Comparison of ENCODE assay signal across 15 cellular contexts in the genomic region with DNA sequence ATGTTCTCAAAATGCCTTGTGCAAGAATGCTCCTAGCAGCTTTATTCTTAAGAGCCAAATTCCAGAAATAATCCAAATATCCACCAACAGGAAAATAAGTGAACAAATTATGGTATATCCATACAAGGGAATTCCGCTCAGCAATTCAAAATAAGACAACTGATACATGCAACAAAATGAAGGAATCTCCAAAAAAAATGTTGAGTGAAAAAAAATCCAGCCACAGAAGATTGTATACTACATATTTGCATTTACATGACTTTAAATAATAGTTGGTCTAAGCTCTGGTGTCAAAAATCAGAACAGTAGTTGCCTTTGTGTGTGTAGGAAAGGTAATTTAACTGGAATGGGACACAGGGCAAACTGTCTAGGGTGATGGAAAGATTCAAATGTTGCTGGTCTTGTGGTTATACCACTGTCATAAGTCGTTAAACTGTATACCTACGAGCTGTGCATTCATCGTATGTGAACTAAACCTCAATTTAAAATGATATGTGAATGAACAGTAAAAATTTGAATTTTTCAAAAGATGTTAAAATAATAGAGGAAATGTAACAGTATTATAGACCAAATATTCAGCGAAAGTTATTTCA. TPM values are rescaled to one million over a fixed set of nuclear protein-coding genes. Genes with fewer than 3 reads are reported as not detected.
DNase-seq lines count a peak whose midpoint lies in the region; ATAC-seq lines count a peak whose summit lies in the region.
"Had no signal": no experiment of that assay in that cellular context is flagged by ENCODE, and none has a peak within 500 bp of the region (broad histone marks: within the 10 kb centered on the region; RNA-seq: fewer than 3 reads in every experiment).

No MANE protein-coding gene starts in this region.

- H3K36me3 Mint-ChIP-seq in activated T-helper 1 cell treated with anti-CD3 and anti-CD28 coated beads, Interleukin-12 subunit alpha, Interleukin-12 subunit beta, Interleukin-2, Interleukin-4 antibody, amounts not matched to agents 30 ng/mL and 10 ng/mL and 1 ng/mL, durations not matched to agents 14 hours and 24 hours and 36 hours (ENCODE audit: low read depth) = peaks cover 69% of the 10 kb centered on the region
- peaks cover 25 to 57% (median 27%) of the 10 kb centered on the region in 3 donors for H3K36me3 Mint-ChIP-seq in naive thymus-derived CD8-positive, alpha-beta T cell
- H3K36me3 Mint-ChIP-seq: type B pancreatic cell had no signal

- H3K27me3 Mint-ChIP-seq in activated T-helper 1 cell treated with anti-CD3 and anti-CD28 coated beads, Interleukin-12 subunit alpha, Interleukin-12 subunit beta, Interleukin-2, Interleukin-4 antibody, amounts not matched to agents 30 ng/mL and 10 ng/mL and 1 ng/mL, durations not matched to agents 14 hours and 24 hours and 36 hours (ENCODE audit: insufficient read depth) = no peaks in the 10 kb centered on the region
- no peaks in the 10 kb centered on the region for H3K27me3 Mint-ChIP-seq in naive thymus-derived CD8-positive, alpha-beta T cell
- H3K27me3 Mint-ChIP-seq: type B pancreatic cell had no signal

- peak; percentile 72 for DNase-seq in KBM-7
- DNase-seq in activated T-helper 1 cell treated with anti-CD3 and anti-CD28 coated beads, Interleukin-12 subunit alpha, Interleukin-12 subunit beta, Interleukin-2, Interleukin-4 antibody, amounts not matched to agents 30 ng/mL and 10 ng/mL and 1 ng/mL, durations not matched to agents 14 hours and 24 hours and 36 hours (ENCODE audit: low spot score) = no peak
- no peak for DNase-seq in naive thymus-derived CD8-positive, alpha-beta T cell
- no peak for DNase-seq in superior temporal gyrus (ENCODE audit: extremely low spot score)
- DNase-seq in GDM1 (lab: John Stamatoyannopoulos, UW) = no peak
- DNase-seq in NOMO-1 treated with DMSO at 0.1 percent for 48 hours (lab: John Stamatoyannopoulos, UW; ENCODE audit: unreplicated experiment) = no peak
- DNase-seq in 8988T = no peak
- DNase-seq: C1 segment of cervical spinal cord, NCI-H1048, SHP77, T1000 had no signal

- no peak for ATAC-seq in naive thymus-derived CD8-positive, alpha-beta T cell

- H3K27ac Mint-ChIP-seq in activated T-helper 1 cell treated with anti-CD3 and anti-CD28 coated beads, Interleukin-12 subunit alpha, Interleukin-12 subunit beta, Interleukin-2, Interleukin-4 antibody, amounts not matched to agents 30 ng/mL and 10 ng/mL and 1 ng/mL, durations not matched to agents 14 hours and 24 hours and 36 hours = peak overlapping the region; percentile 92
- peak overlapping the region; percentile 96 to 100 (median 98) for H3K27ac Mint-ChIP-seq in naive thymus-derived CD8-positive, alpha-beta T cell
- H3K27ac Mint-ChIP-seq: type B pancreatic cell had no signal

- intact Hi-C loops in activated T-helper 1 cell treated with anti-CD3 and anti-CD28 coated beads, Interleukin-12 subunit alpha, Interleukin-12 subunit beta, Interleukin-2, Interleukin-4 antibody, amounts not matched to agents 30 ng/mL and 10 ng/mL and 1 ng/mL, durations not matched to agents 14 hours and 24 hours and 36 hours (cut with micrococcal nuclease) = loop anchor here (1.0 to 5.0 kb wide), 2 partner anchors 112 to 965 kb away; partner anchors contain the start of genes CLEC2B and YBX3

- POLR2A ChIA-PET in naive thymus-derived CD8-positive, alpha-beta T cell (lab: Charles Lee) = interaction anchor here (1.0 to 7.2 kb wide), 13 partner anchors 8 to 114 kb away, joined by 3 to 84 read pairs (median 4); partner anchors contain the start of genes CLEC2B and CLEC2D

- in situ Hi-C loops in KBM-7 (cut with MboI; ENCODE audit: low pct_unique_long_range_greater_than_20kb, low sequenced_read_pairs) = no loop called here

- H3K4me3 ChIP-seq in GM08714 (ENCODE audit: low read length) = peak overlapping the region; percentile 74; the same call in 1 of the 2 replicates

- peaks cover 77% of the 10 kb centered on the region for H3K4me1 Mint-ChIP-seq in activated T-helper 1 cell treated with anti-CD3 and anti-CD28 coated beads, Interleukin-12 subunit alpha, Interleukin-12 subunit beta, Interleukin-2, Interleukin-4 antibody, amounts not matched to agents 30 ng/mL and 10 ng/mL and 1 ng/mL, durations not matched to agents 14 hours and 24 hours and 36 hours (ENCODE audit: low read depth)
- H3K4me1 Mint-ChIP-seq in naive thymus-derived CD8-positive, alpha-beta T cell = peaks cover 28 to 81% (median 62%) of the 10 kb centered on the region in 4 donors

- no peaks in the 10 kb centered on the region for H3K9me3 Mint-ChIP-seq in activated T-helper 1 cell treated with anti-CD3 and anti-CD28 coated beads, Interleukin-12 subunit alpha, Interleukin-12 subunit beta, Interleukin-2, Interleukin-4 antibody, amounts not matched to agents 30 ng/mL and 10 ng/mL and 1 ng/mL, durations not matched to agents 14 hours and 24 hours and 36 hours
- H3K9me3 Mint-ChIP-seq in naive thymus-derived CD8-positive, alpha-beta T cell = no peaks in the 10 kb centered on the region

- H3K4me3 Mint-ChIP-seq in activated T-helper 1 cell treated with anti-CD3 and anti-CD28 coated beads, Interleukin-12 subunit alpha, Interleukin-12 subunit beta, Interleukin-2, Interleukin-4 antibody, amounts not matched to agents 30 ng/mL and 10 ng/mL and 1 ng/mL, durations not matched to agents 14 hours and 24 hours and 36 hours = peak overlapping the region; percentile 98
- peak overlapping the region; percentile 87 to 99 (median 96) for H3K4me3 Mint-ChIP-seq in naive thymus-derived CD8-positive, alpha-beta T cell
- H3K4me3 Mint-ChIP-seq: type B pancreatic cell had no signal

RNA-seq across cellular contexts. Expression of gene CD69, which starts 3.2 kb away (rescaled TPM):
- 90.5 and 93.2 TPM in 2 replicates for total RNA-seq in activated T-helper 1 cell treated with anti-CD3 and anti-CD28 coated beads, Interleukin-12 subunit alpha, Interleukin-12 subunit beta, Interleukin-2, Interleukin-4 antibody, amounts not matched to agents 30 ng/mL and 10 ng/mL and 1 ng/mL, durations not matched to agents 14 hours and 24 hours and 36 hours
- 10 to 100 TPM; 30.7 to 34.0 TPM for total RNA-seq in naive thymus-derived CD8-positive, alpha-beta T cell
- 100 to 1,000 TPM in 1 of 3 donors, 10 to 100 TPM in 2; 73.5 to 248 (median 87.9) TPM for polyA plus RNA-seq in naive thymus-derived CD8-positive, alpha-beta T cell

RNA-seq across cellular contexts. Expression of gene CLECL1, which starts 24.6 kb away (rescaled TPM):
- total RNA-seq in activated T-helper 1 cell treated with anti-CD3 and anti-CD28 coated beads, Interleukin-12 subunit alpha, Interleukin-12 subunit beta, Interleukin-2, Interleukin-4 antibody, amounts not matched to agents 30 ng/mL and 10 ng/mL and 1 ng/mL, durations not matched to agents 14 hours and 24 hours and 36 hours = 7.6 and 9.1 TPM in 2 replicates
- under 1 TPM; 0.52 to 0.96 TPM for total RNA-seq in naive thymus-derived CD8-positive, alpha-beta T cell
- polyA plus RNA-seq in naive thymus-derived CD8-positive, alpha-beta T cell = under 1 TPM in 1 of 3 donors, not detected in 2; 0.35 TPM
- total RNA-seq: astrocyte, dermis microvascular lymphatic vessel endothelial cell had no signal
